8 cellular contexts compared by ENCODE assay signal in the genomic region with DNA sequence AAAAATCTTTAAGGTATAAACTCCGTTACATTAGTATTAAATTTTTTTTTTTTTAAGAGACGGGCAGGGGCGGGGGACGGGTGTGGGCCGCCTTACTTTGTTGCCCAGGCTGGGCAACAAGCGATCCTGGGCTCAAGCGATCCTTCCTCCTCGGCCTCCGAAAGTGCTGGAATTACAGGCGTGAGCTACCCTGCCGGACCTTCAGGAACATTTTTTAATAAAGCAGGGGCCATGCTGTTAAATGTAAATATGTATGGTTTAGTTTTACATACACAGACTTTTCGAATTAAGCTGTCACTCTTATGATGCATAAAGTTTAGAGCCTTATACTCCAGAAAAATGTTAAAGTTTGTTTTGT. TPM values are rescaled to one million over a fixed set of nuclear protein-coding genes. Genes with fewer than 3 reads are reported as not detected.
DNase-seq lines count a peak whose midpoint lies in the region; ATAC-seq and TF ChIP-seq lines count a peak whose summit lies in the region.

No MANE protein-coding gene starts in this region.

- no peaks in the 10 kb centered on the region for H3K36me3 Mint-ChIP-seq in natural killer cell

- H3K27me3 Mint-ChIP-seq in natural killer cell (ENCODE audit: low read depth in 2 of 2) = no peaks in the 10 kb centered on the region

- H3K9me3 ChIP-seq in BLaER1 treated with 17β-estradiol and CSF1 and Interleukin-3, amounts not matched to agents 10 nM and 100 nM (replicated peaks in 1 of 11) = peaks cover 0 to 4% (median 0%) of the 10 kb centered on the region in 11 experiments; a peak in 3 of 22 replicates
- H3K9me3 ChIP-seq in Loucy (ENCODE audit: insufficient read depth, low read depth, low read length) = no peaks in the 10 kb centered on the region

- H3K27ac ChIP-seq in BLaER1 treated with 17β-estradiol and CSF1 and Interleukin-3, amounts not matched to agents 10 nM and 100 nM = peak overlapping the region in 7 of 11 experiments; percentile 5 to 98 (median 95); a peak in 10 of 22 replicates
- peak overlapping the region in 55 of 59 donors; percentile 40 to 100 (median 100) for H3K27ac ChIP-seq in dorsolateral prefrontal cortex

- H3K4me1 Mint-ChIP-seq in natural killer cell = peaks cover 53 to 59% of the 10 kb centered on the region in 2 donors

- peak overlapping the region; percentile 95 for H3K4me3 Mint-ChIP-seq in natural killer cell

- peak overlapping the region in 1 of 2 donors; percentile 99 for H3K27ac Mint-ChIP-seq in natural killer cell

- no peaks in the 10 kb centered on the region; the same call in 1 of the 2 replicates for H3F3A ChIP-seq in Loucy (ENCODE audit: low read depth)

- DNase-seq in dorsolateral prefrontal cortex (peak in 1 of 10 donors; percentile 21), natural killer cell (no peak), GM10266 (ENCODE audit: extremely low spot score) (no peak), islet precursor cell (no peak)
- DNase-seq in stimulated activated CD4-positive, alpha-beta T cell treated with anti-CD3 and anti-CD28 coated beads, Interleukin-15, amount 100 ng/mL, for 24 hours = no peak

- no peak for ATAC-seq in natural killer cell
- ATAC-seq in GM21528 (IDR thresholded peaks at IDR 0.05; ENCODE audit: low FRiP score, unreplicated experiment) = no peak

- H3K9ac ChIP-seq in BLaER1 treated with 17β-estradiol and CSF1 and Interleukin-3, amounts not matched to agents 10 nM and 100 nM = peak overlapping the region; percentile 94 to 99 (median 97)
- peak overlapping the region; percentile 95 for H3K9ac ChIP-seq in Loucy (ENCODE audit: low read depth, low read length, poor library complexity, severe bottlenecking)

- H2AFZ ChIP-seq in Loucy (ENCODE audit: low read length) = no peak overlapping the region

- H3K4me2 ChIP-seq in BLaER1 treated with 17β-estradiol and CSF1 and Interleukin-3, amounts not matched to agents 10 nM and 100 nM = peak overlapping the region; percentile 82 to 96 (median 87)
- peak overlapping the region; percentile 88 for H3K4me2 ChIP-seq in Loucy (ENCODE audit: low read depth, low read length, poor library complexity, severe bottlenecking)

- no peaks in the 10 kb centered on the region for H3K9me2 ChIP-seq in Loucy (replicated peaks; ENCODE audit: low read depth, low read length)

- peaks cover 35 to 62% (median 45%) of the 10 kb centered on the region in 10 experiments for H3K4me1 ChIP-seq in BLaER1 treated with 17β-estradiol and CSF1 and Interleukin-3, amounts not matched to agents 10 nM and 100 nM
- peaks cover 60% of the 10 kb centered on the region for H3K4me1 ChIP-seq in Loucy (ENCODE audit: insufficient read depth, low read length, poor library complexity, severe bottlenecking)

- H3K9me3 Mint-ChIP-seq in natural killer cell = no peaks in the 10 kb centered on the region

- H4K20me1 ChIP-seq in BLaER1 treated with 17β-estradiol and CSF1 and Interleukin-3, amounts not matched to agents 10 nM and 100 nM = peaks cover 62 to 72% (median 70%) of the 10 kb centered on the region in 11 experiments
- H4K20me1 ChIP-seq in Loucy (ENCODE audit: insufficient read depth, low read length, poor library complexity, severe bottlenecking) = peaks cover 65% of the 10 kb centered on the region

- peak overlapping the region; percentile 87 to 99 (median 96) for H3K4me3 ChIP-seq in BLaER1 treated with 17β-estradiol and CSF1 and Interleukin-3, amounts not matched to agents 10 nM and 100 nM
- H3K4me3 ChIP-seq in Loucy (ENCODE audit: low read length, poor library complexity, severe bottlenecking) (peak overlapping the region; percentile 88), dorsolateral prefrontal cortex (peak overlapping the region; percentile 62 to 99 (median 93))

- intact Hi-C loops in dorsolateral prefrontal cortex (cut with DNase I) (no loop called here), natural killer cell (cut with micrococcal nuclease) (loop anchor here (5.0 kb wide), 1 partner anchor 35 kb away; no protein-coding TSS in a partner anchor)

- H3K79me2 ChIP-seq in Loucy (ENCODE audit: insufficient read depth, low read length) = peaks cover 73% of the 10 kb centered on the region

- H3K36me3 ChIP-seq in BLaER1 treated with 17β-estradiol and CSF1 and Interleukin-3, amounts not matched to agents 10 nM and 100 nM = peaks cover 0 to 25% (median 11%) of the 10 kb centered on the region in 11 experiments; a peak in 10 of 22 replicates
- no peaks in the 10 kb centered on the region for H3K36me3 ChIP-seq in Loucy (ENCODE audit: insufficient read depth, low read length)

- TF ChIP-seq CTCF in Loucy (conservative IDR thresholded peaks at IDR 0.05; ENCODE audit: low read length) (no peak), dorsolateral prefrontal cortex (IDR thresholded peaks at IDR 0.05 in 54 of 56, conservative IDR thresholded peaks at IDR 0.05 in 2 of 56; ENCODE audit: low read depth in 1 of 56, partially characterized antibody in 56 of 56) (peak in 1 of 56 donors; percentile 0), natural killer cell (IDR thresholded peaks at IDR 0.05) (no peak), GM10266 (IDR thresholded peaks at IDR 0.05; ENCODE audit: control insufficient read depth, insufficient read depth, low read depth, missing control alignments) (no peak)

- H3K27me3 ChIP-seq in BLaER1 treated with 17β-estradiol and CSF1 and Interleukin-3, amounts not matched to agents 10 nM and 100 nM = no peaks in the 10 kb centered on the region
- H3K27me3 ChIP-seq in Loucy (ENCODE audit: insufficient read depth, low read length, poor library complexity, severe bottlenecking) (peaks cover 8% of the 10 kb centered on the region), dorsolateral prefrontal cortex (no peaks in the 10 kb centered on the region)

RNA-seq across cellular contexts. Expression of a gene that starts 2.4 kb away (rescaled TPM):
- total RNA-seq in dorsolateral prefrontal cortex = 10 to 100 TPM in 113 of 120 experiments, 1 to 10 TPM in 7; 8.6 to 20.9 (median 13.7) TPM
- total RNA-seq in natural killer cell = 10 to 100 TPM; 22.8 to 31.6 (median 27.9) TPM
